ENCODE assay signal across 23 cellular contexts in genomic region chr13:111045170-111045569, GRCh38.
"Had no signal": no experiment of that assay in that cellular context is flagged by ENCODE, and none has a peak within 500 bp of the region (broad histone marks: within the 10 kb centered on the region; RNA-seq: fewer than 3 reads in every experiment).

No MANE protein-coding gene starts in this region.

- H3K36me3 ChIP-seq: SJCRH30 had no signal

- DNase-seq: Kasumi-1, MM.1S, NCI-H1092 treated with DMSO at 0.1 percent for 48 hours, NCI-H1436, NCI-H187, NCI-H2029, NCI-H2081 treated with DMSO at 0.1 percent for 48 hours, NCI-H2171, NCI-H226, NCI-H446, NCI-H510A, NCI-H524 treated with DMSO at 0.1 percent for 48 hours, NCI-H69, NCI-H774, SHP77 treated with DMSO at 0.1 percent for 48 hours had no signal

- H3K27ac ChIP-seq: KMS-11, RWPE1 had no signal

- FAIRE-seq: HepG2, K562 had no signal

- H3K4me2 ChIP-seq: KMS-11 had no signal

- H3K9me3 Mint-ChIP-seq: IgD-negative memory B cell had no signal

- ATAC-seq: HepG2, K562, Panc1, SK-N-SH treated with all-trans-retinoic acid at 6 μM for 48 hours had no signal

- H3K4me3 ChIP-seq: K562, SJCRH30 had no signal

- H3K4me3 Mint-ChIP-seq: IgD-negative memory B cell had no signal

- H3K27me3 Mint-ChIP-seq: IgD-negative memory B cell had no signal

- H3K27me3 ChIP-seq: SJCRH30 had no signal
